Comparison of ENCODE assay signal across 1 cellular context in genomic region chr2:43032894-43033270, GRCh38.
TF ChIP-seq lines count a peak whose summit lies in the region.

No MANE protein-coding gene starts in this region.

TF ChIP-seq in IMR-90, 13 proteins besides CTCF, POLR2A, EP300 and RAD21:
- TF ChIP-seq ELK1 (IDR thresholded peaks at IDR 0.05; ENCODE audit: borderline replicate concordance, low read depth, low read length) (no peak), CEBPB (IDR thresholded peaks at IDR 0.05; ENCODE audit: low read depth, low read length) (no peak), NFE2L2 (IDR thresholded peaks at IDR 0.05; ENCODE audit: low read depth, low read length) (no peak), RCOR1 (IDR thresholded peaks at IDR 0.05; ENCODE audit: insufficient replicate concordance, low read length) (no peak)
